10 cellular contexts compared by ENCODE assay signal in genomic region chr21:37914211-37914900, GRCh38. TPM values are rescaled to one million over a fixed set of nuclear protein-coding genes. Genes with fewer than 3 reads are reported as not detected.
DNase-seq lines count a peak whose midpoint lies in the region; ATAC-seq lines count a peak whose summit lies in the region.
"Had no signal": no experiment of that assay in that cellular context is flagged by ENCODE, and none has a peak within 500 bp of the region (broad histone marks: within the 10 kb centered on the region; RNA-seq: fewer than 3 reads in every experiment).

No MANE protein-coding gene starts in this region.

- H3K9ac ChIP-seq in HUES64 (ENCODE audit: low read depth, low read length): no peak overlapping the region

- DNase-seq in Caki2 (ENCODE audit: low read depth) (peak; percentile 16), left kidney (ENCODE audit: low read depth, low spot score) (peak; percentile 94), HPDE6-E6E7 (ENCODE audit: extremely low spot score) (no peak)
- DNase-seq in activated naive CD4-positive, alpha-beta T cell treated with anti-CD3 and anti-CD28 coated beads, Interleukin-2, amount 50 U/mL, for 16 hours: peak; percentile 16
- DNase-seq: activated CD4-positive, CD25-positive, alpha-beta regulatory T cell treated with anti-CD3 and anti-CD28 coated beads, Interleukin-2, amount 50 U/mL, for 72 hours had no signal

- peak overlapping the region; percentile 53 for H3K4me3 ChIP-seq in HUES64 (ENCODE audit: low read length)

- no peaks in the 10 kb centered on the region for H3K36me3 ChIP-seq in HUES64 (ENCODE audit: insufficient read depth, low read length)

- in situ Hi-C loops in Caki2 (cut with HindIII; ENCODE audit: low pct_unique_long_range_greater_than_20kb, low sequenced_read_pairs): no loop called here

- H3K27ac ChIP-seq in HUES64 (ENCODE audit: low read depth, low read length): no peak overlapping the region

- H3K9me3 ChIP-seq in HUES64 (ENCODE audit: insufficient read depth, low read depth, low read length): no peaks in the 10 kb centered on the region

- peaks cover 23% of the 10 kb centered on the region for H3K27me3 ChIP-seq in HUES64 (ENCODE audit: insufficient read depth, low read length)

- 6% methylated on average over 31 of the region's 31 CpGs for WGBS in HUES64

- ATAC-seq in HG03196 (IDR thresholded peaks at IDR 0.05; ENCODE audit: unreplicated experiment) (no peak), HG03159 (IDR thresholded peaks at IDR 0.05; ENCODE audit: unreplicated experiment) (no peak), HG03442 (IDR thresholded peaks at IDR 0.05; ENCODE audit: unreplicated experiment) (no peak)

- peaks cover 9% of the 10 kb centered on the region for H3K4me1 ChIP-seq in HUES64 (ENCODE audit: insufficient read depth, low read length)

RNA-seq across cellular contexts. Expression of gene KCNJ6, which starts 1.9 kb away (rescaled TPM):
- total RNA-seq in Caki2 (2014; rRNA removed; shearing (Covaris generic); ENCODE audit: low replicate concordance): not detected in 2 replicates
- polyA plus RNA-seq in HUES64 (2013, experiment 1 of 2): 0.05 TPM
- polyA plus RNA-seq in HUES64 (2013, experiment 2 of 2): 0.13 TPM
- polyA plus RNA-seq: IgD-negative memory B cell had no signal
